ENCODE assay signal across 7 cellular contexts in the genomic region with DNA sequence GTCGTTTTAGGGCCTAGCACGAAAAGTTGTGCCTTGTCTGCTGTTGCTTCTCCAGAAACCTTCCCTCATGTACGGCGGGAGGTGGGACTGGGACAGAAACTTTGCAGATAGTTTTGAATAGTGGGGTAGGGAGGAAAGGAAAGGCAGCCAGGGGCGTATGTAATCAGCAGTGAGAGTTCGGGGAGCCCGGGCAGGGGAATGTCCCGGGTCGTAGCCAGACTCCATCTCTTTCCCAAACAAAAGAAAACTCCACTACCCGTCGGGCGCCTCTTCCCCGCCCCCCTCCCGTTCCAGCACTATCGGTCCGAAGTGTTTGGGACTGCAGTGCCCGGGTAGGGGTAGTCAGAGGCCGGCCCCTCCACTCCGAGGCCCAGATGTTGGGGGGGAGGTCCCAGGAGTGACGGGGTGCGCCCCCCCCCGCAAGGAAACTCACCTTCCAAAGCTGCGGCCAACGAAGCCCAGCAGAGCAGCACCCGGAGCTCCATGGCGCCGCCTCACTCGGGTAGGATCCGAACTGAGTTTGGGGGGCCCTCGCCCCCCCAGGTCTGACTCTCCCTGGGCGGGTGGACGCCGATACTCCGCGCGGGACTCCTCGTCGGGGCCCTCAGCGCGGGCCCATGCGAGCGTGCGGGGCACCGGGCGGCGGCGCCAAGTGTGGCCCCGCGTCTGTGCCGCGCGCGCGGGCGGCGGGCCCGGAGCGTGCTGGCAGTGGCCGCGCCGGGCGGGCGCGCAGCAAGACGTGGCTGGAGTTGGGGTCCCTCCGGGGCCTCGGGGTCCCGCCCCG. TPM values are rescaled to one million over a fixed set of nuclear protein-coding genes. Genes with fewer than 3 reads are reported as not detected.
A peak's percentile ranks its signal among the peaks of the same experiment; 100 is the strongest.
DNase-seq lines count a peak whose midpoint lies in the region; ATAC-seq, FAIRE-seq and TF ChIP-seq lines count a peak whose summit lies in the region.

No MANE protein-coding gene starts in this region.

- TF ChIP-seq CTCF in HL-60 (IDR thresholded peaks at IDR 0.05; ENCODE audit: insufficient read depth, low read length) = no peak

- POLR2A ChIA-PET in activated naive CD8-positive, alpha-beta T cell treated with anti-CD3 and anti-CD28 coated beads, Interleukin-2, amount 10 ng/mL, durations not matched to agents 7 days and 5 days (lab: Charles Lee) = interaction anchor here (1.0 kb wide), 1 partner anchor 48 kb away, joined by 3 read pairs; a partner anchor contains a TSS

- H3K27ac Mint-ChIP-seq in activated naive CD8-positive, alpha-beta T cell treated with anti-CD3 and anti-CD28 coated beads, Interleukin-2, amount 10 ng/mL, durations not matched to agents 7 days and 5 days = no peak overlapping the region
- no peak overlapping the region for H3K27ac Mint-ChIP-seq in stimulated activated naive B cell treated with anti-CD40 and anti-IgM and Interleukin-4, amounts not matched to agents 10 μg/mL and 1 μg/mL and 100 μg/mL, for 72 hours

- no peaks in the 10 kb centered on the region for H3K9me2 ChIP-seq in Karpas-422 (replicated peaks; ENCODE audit: insufficient read depth, low read length)

- H3K4me3 Mint-ChIP-seq in activated naive CD8-positive, alpha-beta T cell treated with anti-CD3 and anti-CD28 coated beads, Interleukin-2, amount 10 ng/mL, durations not matched to agents 7 days and 5 days = peak overlapping the region; percentile 51
- H3K4me3 Mint-ChIP-seq in stimulated activated naive B cell treated with anti-CD40 and anti-IgM and Interleukin-4, amounts not matched to agents 10 μg/mL and 1 μg/mL and 100 μg/mL, for 72 hours = peak overlapping the region; percentile 62 to 75

- no peaks in the 10 kb centered on the region for H3K36me3 ChIP-seq in Karpas-422 (ENCODE audit: insufficient read depth, low read length)

- TF ChIP-seq POLR2A in H54 (IDR thresholded peaks at IDR 0.05; ENCODE audit: low read depth, low read length) = no peak

- H3K9ac ChIP-seq in Karpas-422 (ENCODE audit: low read length) = no peak overlapping the region

- no peaks in the 10 kb centered on the region for H3K36me3 Mint-ChIP-seq in activated naive CD8-positive, alpha-beta T cell treated with anti-CD3 and anti-CD28 coated beads, Interleukin-2, amount 10 ng/mL, durations not matched to agents 7 days and 5 days
- H3K36me3 Mint-ChIP-seq in stimulated activated naive B cell treated with anti-CD40 and anti-IgM and Interleukin-4, amounts not matched to agents 10 μg/mL and 1 μg/mL and 100 μg/mL, for 72 hours = peaks cover 4 to 8% of the 10 kb centered on the region in 2 donors

- H3K4me1 Mint-ChIP-seq in activated naive CD8-positive, alpha-beta T cell treated with anti-CD3 and anti-CD28 coated beads, Interleukin-2, amount 10 ng/mL, durations not matched to agents 7 days and 5 days = peaks cover 16% of the 10 kb centered on the region
- peaks cover 21 to 29% of the 10 kb centered on the region in 2 donors for H3K4me1 Mint-ChIP-seq in stimulated activated naive B cell treated with anti-CD40 and anti-IgM and Interleukin-4, amounts not matched to agents 10 μg/mL and 1 μg/mL and 100 μg/mL, for 72 hours

- H3K27ac ChIP-seq in HL-60 (replicated peaks) = no peak overlapping the region
- no peak overlapping the region for H3K27ac ChIP-seq in Karpas-422 (ENCODE audit: low read length)

- H2AFZ ChIP-seq in Karpas-422 (ENCODE audit: low read length) = no peak overlapping the region

- no peak overlapping the region for H3K4me2 ChIP-seq in Karpas-422 (ENCODE audit: low read depth, low read length, poor library complexity, severe bottlenecking)

- H4K20me1 ChIP-seq in Karpas-422 (ENCODE audit: insufficient read depth, low read depth, low read length) = no peaks in the 10 kb centered on the region

- H3K79me2 ChIP-seq in Karpas-422 (ENCODE audit: low read length) = no peaks in the 10 kb centered on the region

- H3K4me3 ChIP-seq in HL-60 (replicated peaks; ENCODE audit: insufficient read depth, low read length) (peak overlapping the region; percentile 32), Karpas-422 (ENCODE audit: low read length) (no peak overlapping the region)

- DNase-seq in HL-60 (ENCODE audit: low read depth in 1 of 2, low spot score in 1 of 2) (no peak), iPS-NIHi11 (ENCODE audit: low spot score) (peak; percentile 34), H54 (ENCODE audit: insufficient read length, low spot score) (no peak), DMS153 treated with DMSO at 0.1 percent for 48 hours (lab: John Stamatoyannopoulos, UW; ENCODE audit: unreplicated experiment) (no peak), Karpas-422 (no peak)
- DNase-seq in activated naive CD8-positive, alpha-beta T cell treated with anti-CD3 and anti-CD28 coated beads, Interleukin-2, amount 10 ng/mL, durations not matched to agents 7 days and 5 days = peak; percentile 48
- no peak for DNase-seq in stimulated activated naive B cell treated with anti-CD40 and anti-IgM and Interleukin-4, amounts not matched to agents 10 μg/mL and 1 μg/mL and 100 μg/mL, for 72 hours

- peak; percentile 55 for ATAC-seq in activated naive CD8-positive, alpha-beta T cell treated with anti-CD3 and anti-CD28 coated beads, Interleukin-2, amount 10 ng/mL, durations not matched to agents 7 days and 5 days (ENCODE audit: low read depth)
- peak; percentile 46 to 53 for ATAC-seq in stimulated activated naive B cell treated with anti-CD40 and anti-IgM and Interleukin-4, amounts not matched to agents 10 μg/mL and 1 μg/mL and 100 μg/mL, for 72 hours (replicated peaks)

- H3K4me1 ChIP-seq in Karpas-422 (ENCODE audit: low read length) = no peaks in the 10 kb centered on the region

- FAIRE-seq in H54 (lab: Jason Lieb, UNC) = no peak

- peaks cover 51% of the 10 kb centered on the region for H3K27me3 Mint-ChIP-seq in activated naive CD8-positive, alpha-beta T cell treated with anti-CD3 and anti-CD28 coated beads, Interleukin-2, amount 10 ng/mL, durations not matched to agents 7 days and 5 days
- peaks cover 53 to 74% of the 10 kb centered on the region in 2 donors for H3K27me3 Mint-ChIP-seq in stimulated activated naive B cell treated with anti-CD40 and anti-IgM and Interleukin-4, amounts not matched to agents 10 μg/mL and 1 μg/mL and 100 μg/mL, for 72 hours

- H3K9me3 Mint-ChIP-seq in activated naive CD8-positive, alpha-beta T cell treated with anti-CD3 and anti-CD28 coated beads, Interleukin-2, amount 10 ng/mL, durations not matched to agents 7 days and 5 days = no peaks in the 10 kb centered on the region
- H3K9me3 Mint-ChIP-seq in stimulated activated naive B cell treated with anti-CD40 and anti-IgM and Interleukin-4, amounts not matched to agents 10 μg/mL and 1 μg/mL and 100 μg/mL, for 72 hours = no peaks in the 10 kb centered on the region

- H3K27me3 ChIP-seq in HL-60 (ENCODE audit: insufficient read depth, poor library complexity, severe bottlenecking) (peaks cover 51% of the 10 kb centered on the region), Karpas-422 (ENCODE audit: low read length) (no peaks in the 10 kb centered on the region)

- H3K9me3 ChIP-seq in Karpas-422 (ENCODE audit: low read length) = no peaks in the 10 kb centered on the region

RNA-seq across cellular contexts. Expression of a gene that starts 0.6 kb away (rescaled TPM):
- 1 to 10 TPM; 3.1 to 3.3 TPM for total RNA-seq in activated naive CD8-positive, alpha-beta T cell treated with anti-CD3 and anti-CD28 coated beads, Interleukin-2, amount 10 ng/mL, durations not matched to agents 7 days and 5 days
- 9.3 and 21.6 TPM in 2 replicates for total RNA-seq in Karpas-422 (2014; rRNA removed; shearing (Covaris generic); ENCODE audit: low replicate concordance)

RNA-seq across cellular contexts. Expression of a gene that starts 25.8 kb away (rescaled TPM):
- 10 to 100 TPM; 39.0 to 41.2 TPM for total RNA-seq in activated naive CD8-positive, alpha-beta T cell treated with anti-CD3 and anti-CD28 coated beads, Interleukin-2, amount 10 ng/mL, durations not matched to agents 7 days and 5 days
- total RNA-seq in Karpas-422 (2014; rRNA removed; shearing (Covaris generic); ENCODE audit: low replicate concordance) = 21.0 and 33.9 TPM in 2 replicates

RNA-seq across cellular contexts. Expression of a gene that starts 40.4 kb away (rescaled TPM):
- total RNA-seq in activated naive CD8-positive, alpha-beta T cell treated with anti-CD3 and anti-CD28 coated beads, Interleukin-2, amount 10 ng/mL, durations not matched to agents 7 days and 5 days = 10 to 100 TPM; 25.6 to 28.0 TPM
- 19.5 and 30.5 TPM in 2 replicates for total RNA-seq in Karpas-422 (2014; rRNA removed; shearing (Covaris generic); ENCODE audit: low replicate concordance)

RNA-seq across cellular contexts. Expression of a gene that starts 48.2 kb away (rescaled TPM):
- total RNA-seq in activated naive CD8-positive, alpha-beta T cell treated with anti-CD3 and anti-CD28 coated beads, Interleukin-2, amount 10 ng/mL, durations not matched to agents 7 days and 5 days = 100 to 1,000 TPM; 251 to 255 TPM
- 65.8 and 103 TPM in 2 replicates for total RNA-seq in Karpas-422 (2014; rRNA removed; shearing (Covaris generic); ENCODE audit: low replicate concordance)

Comparison
In these comparisons a context has a peak if more than half of its experiments do, and no peak if none do; other contexts are left out.
1. DNase-seq: peak in activated naive CD8-positive, alpha-beta T cell treated with anti-CD3 and anti-CD28 coated beads, Interleukin-2, amount 10 ng/mL, durations not matched to agents 7 days and 5 days (single experiment) and iPS-NIHi11 (single experiment); none in HL-60 (0 of 2), stimulated activated naive B cell treated with anti-CD40 and anti-IgM and Interleukin-4, amounts not matched to agents 10 μg/mL and 1 μg/mL and 100 μg/mL, for 72 hours (single experiment), H54 (single experiment), DMS153 treated with DMSO at 0.1 percent for 48 hours (single experiment) and Karpas-422 (single experiment).